Comparison of ENCODE assay signal across 27 cellular contexts in genomic region chr16:11462036-11462435, GRCh38.
"Had no signal": no experiment of that assay in that cellular context is flagged by ENCODE, and none has a peak within 500 bp of the region (broad histone marks: within the 10 kb centered on the region; RNA-seq: fewer than 3 reads in every experiment).

No MANE protein-coding gene starts in this region.

- FAIRE-seq: colon, endometrium, endothelial cell of umbilical vein, frontal cortex had no signal

- ATAC-seq: effector memory CD8-positive, alpha-beta T cell; esophagus mucosa; foreskin keratinocyte; gastrocnemius medialis; gastroesophageal sphincter; heart left ventricle had no signal

- H3K4me3 ChIP-seq: colonic mucosa, coronary artery, dorsolateral prefrontal cortex, esophagus muscularis mucosa, esophagus squamous epithelium, gastrocnemius medialis, gastroesophageal sphincter, heart left ventricle had no signal

- H3K9me3 ChIP-seq: colonic mucosa, esophagus muscularis mucosa, esophagus squamous epithelium, gastrocnemius medialis, gastroesophageal sphincter, heart left ventricle had no signal

- H3K36me3 ChIP-seq: colonic mucosa, esophagus muscularis mucosa, esophagus squamous epithelium, gastrocnemius medialis, gastroesophageal sphincter, heart left ventricle had no signal

- H3K27ac ChIP-seq: colonic mucosa, coronary artery, dorsolateral prefrontal cortex, epithelial cell of prostate, esophagus muscularis mucosa, esophagus squamous epithelium, foreskin keratinocyte, gastrocnemius medialis, gastroesophageal sphincter, heart left ventricle had no signal

- H3K4me1 ChIP-seq: colonic mucosa, esophagus muscularis mucosa, esophagus squamous epithelium, foreskin keratinocyte, gastrocnemius medialis, gastroesophageal sphincter, heart left ventricle had no signal

- H3K27me3 ChIP-seq: colonic mucosa, dorsolateral prefrontal cortex, esophagus muscularis mucosa, esophagus squamous epithelium, foreskin keratinocyte, gastrocnemius medialis, gastroesophageal sphincter, heart left ventricle had no signal

- DNase-seq: colonic mucosa; cortex of kidney; dermis blood vessel endothelial cell; dorsolateral prefrontal cortex; effector CD4-positive, alpha-beta T cell; effector CD8-positive, alpha-beta T cell; effector memory CD4-positive, alpha-beta T cell; effector memory CD8-positive, alpha-beta T cell; endodermal cell; erythroblast; esophagus squamous epithelium; foreskin fibroblast; foreskin keratinocyte; foreskin melanocyte; gastrocnemius medialis; glutamatergic neuron; head of caudate nucleus had no signal
